Comparison of ENCODE assay signal across 8 cellular contexts in genomic region chr1:147641695-147642592, GRCh38. TPM values are rescaled to one million over a fixed set of nuclear protein-coding genes. Genes with fewer than 3 reads are reported as not detected.
DNase-seq lines count a peak whose midpoint lies in the region; ATAC-seq, FAIRE-seq and TF ChIP-seq lines count a peak whose summit lies in the region.

No MANE protein-coding gene starts in this region.

- 64% methylated on average over 17 of the region's 17 CpGs for WGBS in upper lobe of left lung, 2 donors

- peaks cover 0 to 15% (median 0%) of the 10 kb centered on the region in 4 donors for H3K36me3 ChIP-seq in upper lobe of left lung

- no peak overlapping the region for H3K4me3 ChIP-seq in upper lobe of left lung

- H3K9me3 Mint-ChIP-seq in natural killer cell = no peaks in the 10 kb centered on the region
- no peaks in the 10 kb centered on the region for H3K9me3 Mint-ChIP-seq in natural killer cell treated with Interleukin-12 subunit alpha and Interleukin-12 subunit beta and Interleukin-15 and Interleukin-18, amount 100 ng/mL, for 72 hours

- DNase-seq in natural killer cell (no peak), NCI-H1436 treated with DMSO at 0.1 percent for 48 hours (lab: John Stamatoyannopoulos, UW) (peak; percentile 11), myocyte (ENCODE audit: low read depth) (peak; percentile 65), upper lobe of left lung (peak; percentile 46 to 49)
- DNase-seq in natural killer cell treated with Interleukin-12 subunit alpha and Interleukin-12 subunit beta and Interleukin-15 and Interleukin-18, amount 100 ng/mL, for 72 hours (ENCODE audit: low spot score) = no peak
- peak; percentile 52 for DNase-seq in effector CD4-positive, alpha-beta T cell

- intact Hi-C loops in natural killer cell (cut with micrococcal nuclease) = loop anchor here (1.0 to 2.0 kb wide), 3 partner anchors 41 to 251 kb away; no protein-coding TSS in a partner anchor

- TF ChIP-seq POLR2A in upper lobe of left lung (IDR thresholded peaks at IDR 0.05) = no peak

- H3K27me3 Mint-ChIP-seq in natural killer cell (ENCODE audit: low read depth in 2 of 2) = peaks cover 0 to 3% of the 10 kb centered on the region in 2 donors
- no peaks in the 10 kb centered on the region for H3K27me3 Mint-ChIP-seq in natural killer cell treated with Interleukin-12 subunit alpha and Interleukin-12 subunit beta and Interleukin-15 and Interleukin-18, amount 100 ng/mL, for 72 hours

- peak overlapping the region in 1 of 2 donors; percentile 79 for H3K27ac Mint-ChIP-seq in natural killer cell
- peak overlapping the region in 1 of 2 donors; percentile 66 for H3K27ac Mint-ChIP-seq in natural killer cell treated with Interleukin-12 subunit alpha and Interleukin-12 subunit beta and Interleukin-15 and Interleukin-18, amount 100 ng/mL, for 72 hours

- H3K4me3 Mint-ChIP-seq in natural killer cell = no peak overlapping the region
- no peak overlapping the region for H3K4me3 Mint-ChIP-seq in natural killer cell treated with Interleukin-12 subunit alpha and Interleukin-12 subunit beta and Interleukin-15 and Interleukin-18, amount 100 ng/mL, for 72 hours

- no peak overlapping the region for H3K27ac ChIP-seq in upper lobe of left lung

- H3K27me3 ChIP-seq in upper lobe of left lung = no peaks in the 10 kb centered on the region

- H3K9me3 ChIP-seq in upper lobe of left lung = no peaks in the 10 kb centered on the region

- H3K4me1 Mint-ChIP-seq in natural killer cell = peaks cover 17 to 25% of the 10 kb centered on the region in 2 donors
- peaks cover 18 to 30% of the 10 kb centered on the region in 2 donors for H3K4me1 Mint-ChIP-seq in natural killer cell treated with Interleukin-12 subunit alpha and Interleukin-12 subunit beta and Interleukin-15 and Interleukin-18, amount 100 ng/mL, for 72 hours (ENCODE audit: low read depth in 2 of 2)

- ATAC-seq in natural killer cell (peak in 1 of 3 donors; percentile 35), upper lobe of left lung (ENCODE audit: low FRiP score in 2 of 2) (peak; percentile 76 to 84), HG03521 (IDR thresholded peaks at IDR 0.05; ENCODE audit: unreplicated experiment) (no peak)
- ATAC-seq in natural killer cell treated with Interleukin-12 subunit alpha and Interleukin-12 subunit beta and Interleukin-15 and Interleukin-18, amount 100 ng/mL, for 72 hours = no peak

- no peak for TF ChIP-seq EP300 in upper lobe of left lung (IDR thresholded peaks at IDR 0.05)

- H3K4me1 ChIP-seq in upper lobe of left lung = peaks cover 7 to 10% (median 7%) of the 10 kb centered on the region in 4 donors

- TF ChIP-seq CTCF in natural killer cell (IDR thresholded peaks at IDR 0.05) (peak; percentile 86), upper lobe of left lung (IDR thresholded peaks at IDR 0.05) (peak; percentile 45 to 81 (median 72))

- FAIRE-seq in TTC549 (lab: Jason Lieb, UNC) = peak; percentile 76

- H3K36me3 Mint-ChIP-seq in natural killer cell = no peaks in the 10 kb centered on the region
- H3K36me3 Mint-ChIP-seq in natural killer cell treated with Interleukin-12 subunit alpha and Interleukin-12 subunit beta and Interleukin-15 and Interleukin-18, amount 100 ng/mL, for 72 hours = peaks cover 6% of the 10 kb centered on the region

RNA-seq across cellular contexts. Expression of gene ACP6, which starts 28.4 kb away (rescaled TPM):
- 1 to 10 TPM; 7.7 to 9.4 (median 7.8) TPM for total RNA-seq in natural killer cell
- 10 to 100 TPM in 1 of 2 donors, 1 to 10 TPM in 1; 4.7 to 13.2 TPM for total RNA-seq in natural killer cell treated with Interleukin-12 subunit alpha and Interleukin-12 subunit beta and Interleukin-15 and Interleukin-18, amount 100 ng/mL, for 72 hours
- 4.9 and 10.8 TPM in 2 replicates for total RNA-seq in myocyte
- 17.0 TPM for polyA plus RNA-seq in myocyte (2012)
- 10 to 100 TPM in 5 of 6 donors, 1 to 10 TPM in 1; 8.1 to 60.8 (median 21.6) TPM for total RNA-seq in upper lobe of left lung

Comparison
In these comparisons a context has a peak if more than half of its experiments do, and no peak if none do; other contexts are left out.
1. ATAC-seq: peak in upper lobe of left lung (2 of 2); none in natural killer cell treated with Interleukin-12 subunit alpha and Interleukin-12 subunit beta and Interleukin-15 and Interleukin-18, amount 100 ng/mL, for 72 hours (0 of 2) and HG03521 (single experiment).
2. DNase-seq: peak in NCI-H1436 treated with DMSO at 0.1 percent for 48 hours (single experiment), effector CD4-positive, alpha-beta T cell (single experiment), myocyte (single experiment) and upper lobe of left lung (2 of 2); none in natural killer cell (single experiment) and natural killer cell treated with Interleukin-12 subunit alpha and Interleukin-12 subunit beta and Interleukin-15 and Interleukin-18, amount 100 ng/mL, for 72 hours (single experiment).